Comparison of ENCODE assay signal across 23 cellular contexts in the genomic region with DNA sequence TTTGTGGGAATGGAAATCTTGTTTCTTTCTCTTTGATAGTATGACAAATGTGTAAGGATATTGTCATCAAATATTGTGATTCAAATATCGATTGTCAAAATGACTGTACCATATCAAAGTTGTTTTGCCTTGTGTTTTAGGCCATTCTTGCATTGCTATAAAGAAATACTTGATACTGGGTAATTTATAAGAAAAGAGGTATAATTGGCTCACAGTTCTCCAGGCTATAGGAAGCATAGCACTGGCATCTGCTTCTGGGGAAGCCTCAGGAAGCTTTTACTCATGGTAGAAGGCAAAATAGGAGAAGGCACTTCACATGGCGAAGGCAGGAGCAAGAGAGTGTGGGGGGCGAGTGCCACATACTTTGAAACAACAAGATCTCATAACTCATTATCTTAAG. TPM values are rescaled to one million over a fixed set of nuclear protein-coding genes. Genes with fewer than 3 reads are reported as not detected.
DNase-seq lines count a peak whose midpoint lies in the region; ATAC-seq and TF ChIP-seq lines count a peak whose summit lies in the region.
"Had no signal": no experiment of that assay in that cellular context is flagged by ENCODE, and none has a peak within 500 bp of the region (broad histone marks: within the 10 kb centered on the region; RNA-seq: fewer than 3 reads in every experiment).

No MANE protein-coding gene starts in this region.

- no peaks in the 10 kb centered on the region for H3K27me3 ChIP-seq in GM23338 (ENCODE audit: insufficient read depth)
- H3K27me3 ChIP-seq in Karpas-422 (ENCODE audit: low read length), result no peaks in the 10 kb centered on the region
- no peaks in the 10 kb centered on the region for H3K27me3 ChIP-seq in gastrocnemius medialis
- H3K27me3 ChIP-seq: BE2C; BLaER1 treated with 17β-estradiol and CSF1 and Interleukin-3, amounts not matched to agents 10 nM and 100 nM had no signal

- no peaks in the 10 kb centered on the region for H3K4me1 ChIP-seq in GM23338 (ENCODE audit: insufficient read depth)
- H3K4me1 ChIP-seq in Karpas-422 (ENCODE audit: low read length), result peaks cover 62% of the 10 kb centered on the region
- H3K4me1 ChIP-seq in gastrocnemius medialis, result peaks cover 24 to 32% of the 10 kb centered on the region in 2 donors

- H3K9me3 ChIP-seq in Karpas-422 (ENCODE audit: low read length) (no peaks in the 10 kb centered on the region), gastrocnemius medialis (no peaks in the 10 kb centered on the region)
- H3K9me3 ChIP-seq: A549; BE2C; BLaER1 treated with 17β-estradiol and CSF1 and Interleukin-3, amounts not matched to agents 10 nM and 100 nM had no signal

- intact Hi-C loops in gastrocnemius medialis (cut with DNase I; ENCODE audit: low total_unique reads), result no loop called here

- H4K20me1 ChIP-seq in GM23338 (replicated peaks; ENCODE audit: insufficient read depth) (no peaks in the 10 kb centered on the region), Karpas-422 (ENCODE audit: insufficient read depth, low read depth, low read length) (no peaks in the 10 kb centered on the region)
- H4K20me1 ChIP-seq: BLaER1 treated with 17β-estradiol and CSF1 and Interleukin-3, amounts not matched to agents 10 nM and 100 nM had no signal

- H3K36me3 Mint-ChIP-seq in GM23338 (ENCODE audit: low read depth) (peaks cover 15% of the 10 kb centered on the region; the same call in 2 of the 3 replicates), nephron progenitor cell (ENCODE audit: low read depth) (peaks cover 63% of the 10 kb centered on the region)

- H3K36me3 ChIP-seq in GM23338 (ENCODE audit: insufficient read depth), result peaks cover 6% of the 10 kb centered on the region; the same call in 1 of the 2 replicates
- peaks cover 48% of the 10 kb centered on the region for H3K36me3 ChIP-seq in Karpas-422 (ENCODE audit: insufficient read depth, low read length)
- no peaks in the 10 kb centered on the region for H3K36me3 ChIP-seq in gastrocnemius medialis

- H3K4me2 ChIP-seq in GM23338, result no peak overlapping the region
- H3K4me2 ChIP-seq in Karpas-422 (ENCODE audit: low read depth, low read length, poor library complexity, severe bottlenecking), result no peak overlapping the region
- H3K4me2 ChIP-seq: A549; BLaER1 treated with 17β-estradiol and CSF1 and Interleukin-3, amounts not matched to agents 10 nM and 100 nM had no signal

- no peaks in the 10 kb centered on the region for H3F3A ChIP-seq in GM23338 (replicated peaks; ENCODE audit: low read depth)

- TF ChIP-seq CTCF in GM23338 (conservative IDR thresholded peaks at IDR 0.05; ENCODE audit: low read depth in 2 of 2) (no peak), nephron progenitor cell (IDR thresholded peaks at IDR 0.05) (no peak), gastrocnemius medialis (IDR thresholded peaks at IDR 0.05 in 4 of 5, conservative IDR thresholded peaks at IDR 0.05 in 1 of 5) (no peak), coronary artery (IDR thresholded peaks at IDR 0.05) (no peak)

- H3K4me3 Mint-ChIP-seq in GM23338, result no peak overlapping the region
- no peak overlapping the region for H3K4me3 Mint-ChIP-seq in nephron progenitor cell
- H3K4me3 Mint-ChIP-seq: CD14-positive monocyte; CD4-positive, alpha-beta T cell; CD8-positive, alpha-beta memory T cell had no signal

- H3K4me3 ChIP-seq in GM23338, result no peak overlapping the region
- H3K4me3 ChIP-seq in Karpas-422 (ENCODE audit: low read length), result no peak overlapping the region
- H3K4me3 ChIP-seq in gastrocnemius medialis, result no peak overlapping the region
- H3K4me3 ChIP-seq in coronary artery, result no peak overlapping the region
- H3K4me3 ChIP-seq: A549; BLaER1 treated with 17β-estradiol and CSF1 and Interleukin-3, amounts not matched to agents 10 nM and 100 nM had no signal

- H3K27ac Mint-ChIP-seq in GM23338 (no peak overlapping the region), nephron progenitor cell (peak overlapping the region; percentile 80)
- H3K27ac Mint-ChIP-seq: CD4-positive, alpha-beta T cell had no signal

- H3K9me3 Mint-ChIP-seq in GM23338, result no peaks in the 10 kb centered on the region
- no peaks in the 10 kb centered on the region for H3K9me3 Mint-ChIP-seq in nephron progenitor cell
- H3K9me3 Mint-ChIP-seq: CD14-positive monocyte; CD4-positive, alpha-beta T cell; CD8-positive, alpha-beta memory T cell had no signal

- H3K4me1 Mint-ChIP-seq in GM23338, result peaks cover 2% of the 10 kb centered on the region; the same call in 1 of the 3 replicates
- peaks cover 23% of the 10 kb centered on the region for H3K4me1 Mint-ChIP-seq in nephron progenitor cell

- DNase-seq in GM23338 (ENCODE audit: low spot score) (no peak), Karpas-422 (no peak), nephron progenitor cell (no peak), gastrocnemius medialis (no peak), GOT3 (lab: John Stamatoyannopoulos, UW) (no peak), SK-N-DZ (ENCODE audit: low spot score) (no peak), coronary artery (ENCODE audit: low spot score) (no peak)
- no peak for DNase-seq in stimulated activated CD4-positive, alpha-beta T cell treated with anti-CD3 and anti-CD28 coated beads, Interleukin-15, amount 100 ng/mL, for 24 hours
- DNase-seq: 8988T; ACHN; AML-193; BE2C; CD4-positive, alpha-beta T cell; CD8-positive, alpha-beta memory T cell; DMS 273 treated with DMSO at 0.1 percent for 48 hours; DMS79; EL; GDM1; H7; HCEC 1CT had no signal

- H3K27ac ChIP-seq in GM23338 (ENCODE audit: low read depth), result 0 out of 2 replicates have a peak overlapping the region, but pooled peaks have one; percentile 14
- H3K27ac ChIP-seq in Karpas-422 (ENCODE audit: low read length), result 0 out of 2 replicates have a peak overlapping the region, but pooled peaks have one; percentile 10
- H3K27ac ChIP-seq in gastrocnemius medialis, result peak overlapping the region; percentile 22 to 57 (median 35)
- H3K27ac ChIP-seq in coronary artery, result no peak overlapping the region
- H3K27ac ChIP-seq: A549; BLaER1 treated with 17β-estradiol and CSF1 and Interleukin-3, amounts not matched to agents 10 nM and 100 nM had no signal

- no peak for TF ChIP-seq POLR2A in gastrocnemius medialis (IDR thresholded peaks at IDR 0.05)

- no peak for ATAC-seq in GM23338
- no peak for ATAC-seq in gastrocnemius medialis
- ATAC-seq: A549 had no signal

- 0 out of 2 replicates have a peak, but pooled peaks cover 7% of the 10 kb centered on the region for H3K79me2 ChIP-seq in GM23338 (replicated peaks; ENCODE audit: insufficient read depth)
- H3K79me2 ChIP-seq in Karpas-422 (ENCODE audit: low read length), result peaks cover 42% of the 10 kb centered on the region

- H2AFZ ChIP-seq in GM23338 (no peak overlapping the region), Karpas-422 (ENCODE audit: low read length) (no peak overlapping the region)

- in situ Hi-C loops in gastrocnemius medialis (cut with MboI; ENCODE audit: low sequenced_read_pairs in 4 of 4), result loop anchor here in 1 of 4 donors (10.0 kb wide), 1 partner anchor 248 kb away; the partner anchor contains the start of gene SIX4

- no peaks in the 10 kb centered on the region for H3K9me2 ChIP-seq in GM23338 (ENCODE audit: insufficient read depth)
- no peaks in the 10 kb centered on the region for H3K9me2 ChIP-seq in Karpas-422 (replicated peaks; ENCODE audit: insufficient read depth, low read length)

- no peaks in the 10 kb centered on the region for H3K27me3 Mint-ChIP-seq in GM23338 (ENCODE audit: insufficient read depth, low read depth, poor library complexity)
- no peaks in the 10 kb centered on the region for H3K27me3 Mint-ChIP-seq in nephron progenitor cell (ENCODE audit: low read depth, poor library complexity)
- H3K27me3 Mint-ChIP-seq: CD4-positive, alpha-beta T cell; CD8-positive, alpha-beta memory T cell had no signal

- H3K9ac ChIP-seq in Karpas-422 (ENCODE audit: low read length), result no peak overlapping the region
- H3K9ac ChIP-seq: BLaER1 treated with 17β-estradiol and CSF1 and Interleukin-3, amounts not matched to agents 10 nM and 100 nM had no signal

TF ChIP-seq in GM23338, 12 proteins besides CTCF, POLR2A, EP300 and RAD21 (continues in another document):
- TF ChIP-seq EZH2phosphoT487 (IDR thresholded peaks at IDR 0.05; ENCODE audit: unreplicated experiment), result no peak

RNA-seq across cellular contexts. Expression of gene TRMT5, which starts 7.8 kb away (rescaled TPM):
- 18.4 and 31.9 TPM in 2 replicates for total RNA-seq in GM23338 (2014; rRNA removed; shearing (Covaris generic))
- polyA plus RNA-seq in GM23338 (2016; fragmentation: Nextera tagmentation; extraction: Ambion mirVana), result 9.6 and 9.8 TPM in 2 replicates
- total RNA-seq in Karpas-422 (2014; rRNA removed; shearing (Covaris generic); ENCODE audit: low replicate concordance), result 30.5 and 31.3 TPM in 2 replicates
- total RNA-seq in gastrocnemius medialis, result 1 to 10 TPM; 5.9 to 7.6 (median 6.5) TPM
- 10.5 and 11.4 TPM in 2 replicates for polyA plus RNA-seq in SK-N-DZ (2014; cell fraction: cytosol; rRNA removed)
- 12.5 and 18.4 TPM in 2 replicates for polyA plus RNA-seq in SK-N-DZ (2014; cell fraction: nucleus; rRNA removed)

RNA-seq across cellular contexts. Expression of gene SLC38A6, which starts 8.0 kb away (rescaled TPM):
- 9.8 and 23.2 TPM in 2 replicates for total RNA-seq in GM23338 (2014; rRNA removed; shearing (Covaris generic))
- 11.9 TPM in 2 replicates for polyA plus RNA-seq in GM23338 (2016; fragmentation: Nextera tagmentation; extraction: Ambion mirVana)
- 96.8 and 141 TPM in 2 replicates for total RNA-seq in Karpas-422 (2014; rRNA removed; shearing (Covaris generic); ENCODE audit: low replicate concordance)
- 10 to 100 TPM in 1 of 4 donors, 1 to 10 TPM in 3; 4.0 to 22.6 (median 7.0) TPM for total RNA-seq in gastrocnemius medialis
- 3.9 and 7.3 TPM in 2 replicates for polyA plus RNA-seq in SK-N-DZ (2014; cell fraction: cytosol; rRNA removed)
- polyA plus RNA-seq in SK-N-DZ (2014; cell fraction: nucleus; rRNA removed), result 14.5 and 17.3 TPM in 2 replicates

Comparison
In these comparisons a context has a peak if more than half of its experiments do, and no peak if none do; other contexts are left out.
1. H3K27ac ChIP-seq: peak in GM23338 (single experiment), Karpas-422 (single experiment) and gastrocnemius medialis (4 of 4); none in coronary artery (0 of 2).